ENCODE assay signal across 32 cellular contexts in the genomic region with DNA sequence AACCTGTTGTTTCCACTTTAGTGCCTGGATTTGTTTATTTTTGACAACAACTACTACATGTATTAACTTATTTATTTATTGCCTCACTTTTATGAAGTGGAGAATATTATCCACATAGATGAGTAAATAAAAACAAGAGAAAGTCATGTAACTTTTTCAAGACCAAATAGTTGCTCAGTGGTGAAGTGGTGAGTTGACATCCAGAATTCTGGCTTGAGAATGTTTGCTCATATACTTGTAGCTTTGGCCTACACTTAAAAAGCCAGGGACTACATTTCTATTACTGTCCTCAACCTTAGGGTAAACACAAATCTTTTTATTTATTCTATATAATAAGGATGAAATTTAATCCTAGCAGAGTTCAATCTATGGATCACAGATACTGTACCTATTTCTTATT. TPM values are rescaled to one million over a fixed set of nuclear protein-coding genes. Genes with fewer than 3 reads are reported as not detected.
"Had no signal": no experiment of that assay in that cellular context is flagged by ENCODE, and none has a peak within 500 bp of the region (broad histone marks: within the 10 kb centered on the region; RNA-seq: fewer than 3 reads in every experiment).

No MANE protein-coding gene starts in this region.

- H3K4me3 ChIP-seq: ascending aorta, cardiac muscle cell had no signal

- ATAC-seq: activated CD4-positive, alpha-beta T cell treated with anti-CD3 and anti-CD28 coated beads for 36 hours; activated CD8-positive, alpha-beta memory T cell treated with anti-CD3 and anti-CD28 coated beads, Interleukin-2, amount 10 ng/mL, durations not matched to agents 7 days and 5 days; activated CD8-positive, alpha-beta T cell treated with anti-CD3 and anti-CD28 coated beads, Interleukin-2, amount 10 ng/mL, durations not matched to agents 7 days and 5 days; activated naive CD8-positive, alpha-beta T cell treated with anti-CD3 and anti-CD28 coated beads, Interleukin-2, amount 50 U/mL, for 24 hours had no signal

- H3K4me1 ChIP-seq: ascending aorta had no signal

- H3K27ac ChIP-seq: ascending aorta, cardiac muscle cell, VCaP had no signal

- DNase-seq: activated B cell treated with CpG ODN at 0.5 μM for 24 hours; activated CD4-positive, alpha-beta memory T cell treated with anti-CD3 and anti-CD28 coated beads, Interleukin-2, amount 10 ng/mL, durations not matched to agents 7 days and 5 days; activated CD4-positive, alpha-beta T cell treated with anti-CD3 and anti-CD28 coated beads for 1 hour; activated CD4-positive, alpha-beta T cell treated with anti-CD3 and anti-CD28 coated beads for 36 hours; activated CD4-positive, alpha-beta T cell treated with anti-CD3 and anti-CD28 coated beads for 48 hours; activated CD4-positive, alpha-beta T cell treated with anti-CD3 and anti-CD28 coated beads, Interleukin-2, amount 10 ng/mL, durations not matched to agents 7 days and 5 days; activated CD4-positive, alpha-beta T cell treated with anti-CD3 and anti-CD28 coated beads, Interleukin-2, amount 50 U/mL, for 48 hours; activated CD8-positive, alpha-beta memory T cell treated with anti-CD3 and anti-CD28 coated beads for 24 hours; activated CD8-positive, alpha-beta memory T cell treated with anti-CD3 and anti-CD28 coated beads, Interleukin-2, amount 10 ng/mL, durations not matched to agents 7 days and 5 days; activated CD8-positive, alpha-beta memory T cell treated with anti-CD3 and anti-CD28 coated beads, Interleukin-2, amount 50 U/mL, for 48 hours; activated CD8-positive, alpha-beta T cell treated with anti-CD3 and anti-CD28 coated beads, Interleukin-2, amount 10 ng/mL, durations not matched to agents 7 days and 5 days; activated effector memory CD4-positive, alpha-beta T cell treated with Interleukin-2 at 50 U/mL for 16 hours; activated gamma-delta T cell; activated naive CD4-positive, alpha-beta T cell treated with anti-CD3 and anti-CD28 coated beads, Interleukin-2, amount 10 ng/mL, durations not matched to agents 7 days and 5 days; activated naive CD4-positive, alpha-beta T cell treated with Interleukin-2 at 50 U/mL for 16 hours; activated naive CD8-positive, alpha-beta T cell treated with anti-CD3 and anti-CD28 coated beads, Interleukin-2, amount 10 ng/mL, durations not matched to agents 7 days and 5 days; activated naive CD8-positive, alpha-beta T cell treated with anti-CD3 and anti-CD28 coated beads, Interleukin-2, amount 50 U/mL, for 24 hours; activated T-cell treated with anti-CD3 and anti-CD28 coated beads, Interleukin-2, amount 50 U/mL, for 24 hours; activated T-cell treated with anti-CD3 and anti-CD28 coated beads, Interleukin-2, amount 50 U/mL, for 48 hours; amygdala; anterior cingulate cortex; caudate nucleus; cerebellar nuclear complex; T-helper 1 cell; T-helper 2 cell; T-helper 9 cell had no signal

- H3K27me3 ChIP-seq: ascending aorta, cardiac muscle cell had no signal

- H3K36me3 ChIP-seq: ascending aorta, cardiac muscle cell had no signal

- H3K9me3 ChIP-seq: ascending aorta had no signal

RNA-seq across cellular contexts. Expression of gene GALNTL6, which starts 47.7 kb away (rescaled TPM):
- total RNA-seq: activated CD4-positive, alpha-beta memory T cell treated with anti-CD3 and anti-CD28 coated beads, Interleukin-2, amount 10 ng/mL, durations not matched to agents 7 days and 5 days; activated CD4-positive, alpha-beta T cell treated with anti-CD3 and anti-CD28 coated beads for 36 hours; activated CD4-positive, alpha-beta T cell treated with anti-CD3 and anti-CD28 coated beads, Interleukin-2, amount 10 ng/mL, durations not matched to agents 7 days and 5 days; activated CD8-positive, alpha-beta memory T cell treated with anti-CD3 and anti-CD28 coated beads, Interleukin-2, amount 10 ng/mL, durations not matched to agents 7 days and 5 days; activated CD8-positive, alpha-beta T cell treated with anti-CD3 and anti-CD28 coated beads, Interleukin-2, amount 10 ng/mL, durations not matched to agents 7 days and 5 days; activated naive CD8-positive, alpha-beta T cell treated with anti-CD3 and anti-CD28 coated beads, Interleukin-2, amount 10 ng/mL, durations not matched to agents 7 days and 5 days; activated T-helper 2 cell treated with anti-CD3 and anti-CD28 coated beads, Interferon-gamma antibody, Interleukin-2, Interleukin-4, amounts not matched to agents 10 μg/mL and 5 μg/mL and 100 μg/mL, durations not matched to agents 14 hours and 24 hours and 36 hours; ascending aorta; bronchial epithelial cell; cardiac muscle cell; chondrocyte had no signal
